Comparison of ENCODE assay signal across 1 cellular context in genomic region chr1:171652234-171652822, GRCh38.
TF ChIP-seq lines count a peak whose summit lies in the region.

Gene MYOC (minus strand): TSS chr1:171652688. CDS start chr1:171652611, 77 bp downstream.

TF ChIP-seq in K562, 482 proteins besides CTCF, POLR2A, EP300 and RAD21 (continued from another document):
- no peak for TF ChIP-seq CCAR2 (IDR thresholded peaks at IDR 0.05; ENCODE audit: low read depth, low read length)
- no peak for TF ChIP-seq E2F5 (CRISPR knock-in tag; IDR thresholded peaks at IDR 0.05)
- no peak for TF ChIP-seq CREB5 (CRISPR knock-in tag; IDR thresholded peaks at IDR 0.05)
- TF ChIP-seq ATF1 (CRISPR knock-in tag; IDR thresholded peaks at IDR 0.05): no peak
- no peak for TF ChIP-seq ATF1 (tag; IDR thresholded peaks at IDR 0.05)
- no peak for TF ChIP-seq ZSCAN29 (IDR thresholded peaks at IDR 0.05)
